ENCODE assay signal across 26 cellular contexts in genomic region chr18:61414116-61414515, GRCh38.
"Had no signal": no experiment of that assay in that cellular context is flagged by ENCODE, and none has a peak within 500 bp of the region (broad histone marks: within the 10 kb centered on the region; RNA-seq: fewer than 3 reads in every experiment).

No MANE protein-coding gene starts in this region.

- H3K9me3 ChIP-seq: Peyer's patch, SJSA1 had no signal

- H3K9me3 Mint-ChIP-seq: activated naive CD4-positive, alpha-beta T cell treated with anti-CD3 and anti-CD28 coated beads, Interleukin-2, amount 50 U/mL, for 72 hours; activated naive CD8-positive, alpha-beta T cell treated with anti-CD3 and anti-CD28 coated beads, Interleukin-2, amount 50 U/mL, for 24 hours; activated T-cell treated with anti-CD3 and anti-CD28 coated beads, Interleukin-2, amount 50 U/mL, for 24 hours; activated T-helper 1 cell treated with anti-CD3 and anti-CD28 coated beads, Interleukin-12 subunit alpha, Interleukin-12 subunit beta, Interleukin-2, Interleukin-4 antibody, amounts not matched to agents 30 ng/mL and 10 ng/mL and 1 ng/mL, durations not matched to agents 14 hours and 24 hours and 36 hours; T-helper 1 cell treated with Interleukin-12 subunit alpha and Interleukin-12 subunit beta and Interleukin-4 antibody, amounts not matched to agents 30 μg/mL and 1 μg/mL, for 36 hours had no signal

- H3K27me3 Mint-ChIP-seq: activated naive CD8-positive, alpha-beta T cell treated with anti-CD3 and anti-CD28 coated beads, Interleukin-2, amount 50 U/mL, for 24 hours; activated T-cell treated with anti-CD3 and anti-CD28 coated beads, Interleukin-2, amount 50 U/mL, for 24 hours had no signal

- H3K4me1 ChIP-seq: Peyer's patch, SJSA1 had no signal

- DNase-seq: activated CD4-positive, alpha-beta T cell treated with anti-CD3 and anti-CD28 coated beads for 48 hours; activated CD4-positive, alpha-beta T cell treated with anti-CD3 and anti-CD28 coated beads, Interleukin-2, amount 50 U/mL, for 4 hours; activated CD8-positive, alpha-beta T cell treated with anti-CD3 and anti-CD28 coated beads, Interleukin-2, amount 10 ng/mL, durations not matched to agents 7 days and 5 days; activated effector memory CD4-positive, alpha-beta T cell treated with anti-CD3 and anti-CD28 coated beads, Interleukin-2, amount 50 U/mL, for 16 hours; activated naive CD4-positive, alpha-beta T cell treated with Interleukin-2 at 50 U/mL for 16 hours; activated naive CD8-positive, alpha-beta T cell treated with anti-CD3 and anti-CD28 coated beads, Interleukin-2, amount 50 U/mL, for 24 hours; activated T-cell treated with anti-CD3 and anti-CD28 coated beads, Interleukin-2, amount 50 U/mL, for 24 hours; amniotic stem cell; brain microvascular endothelial cell; KG1; NCI-H1048; NCI-H146; NCI-H187 treated with DMSO at 0.1 percent for 48 hours; NCI-H2081 treated with DMSO at 0.1 percent for 48 hours; NCI-H446; NCI-H524; Peyer's patch; SHP77; SW 1271 had no signal

- H3K27ac ChIP-seq: brain microvascular endothelial cell, Peyer's patch, RWPE1, SJSA1 had no signal

- H3K27me3 ChIP-seq: brain microvascular endothelial cell, Peyer's patch, SJSA1 had no signal

- H3K4me3 Mint-ChIP-seq: activated CD8-positive, alpha-beta T cell treated with anti-CD3 and anti-CD28 coated beads, Interleukin-2, amount 10 ng/mL, durations not matched to agents 7 days and 5 days; activated naive CD8-positive, alpha-beta T cell treated with anti-CD3 and anti-CD28 coated beads, Interleukin-2, amount 50 U/mL, for 24 hours; activated T-cell treated with anti-CD3 and anti-CD28 coated beads, Interleukin-2, amount 50 U/mL, for 24 hours; activated T-helper 1 cell treated with anti-CD3 and anti-CD28 coated beads, Interleukin-12 subunit alpha, Interleukin-12 subunit beta, Interleukin-2, Interleukin-4 antibody, amounts not matched to agents 30 ng/mL and 10 ng/mL and 1 ng/mL, durations not matched to agents 14 hours and 24 hours and 36 hours; T-helper 1 cell treated with Interleukin-12 subunit alpha and Interleukin-12 subunit beta and Interleukin-4 antibody, amounts not matched to agents 30 μg/mL and 1 μg/mL, for 36 hours had no signal

- H3K4me1 Mint-ChIP-seq: activated naive CD8-positive, alpha-beta T cell treated with anti-CD3 and anti-CD28 coated beads, Interleukin-2, amount 50 U/mL, for 24 hours had no signal

- H3K27ac Mint-ChIP-seq: activated CD8-positive, alpha-beta T cell treated with anti-CD3 and anti-CD28 coated beads, Interleukin-2, amount 10 ng/mL, durations not matched to agents 7 days and 5 days; activated naive CD4-positive, alpha-beta T cell treated with anti-CD3 and anti-CD28 coated beads, Interleukin-2, amount 50 U/mL, for 72 hours; activated naive CD8-positive, alpha-beta T cell treated with anti-CD3 and anti-CD28 coated beads, Interleukin-2, amount 50 U/mL, for 24 hours; activated T-cell treated with anti-CD3 and anti-CD28 coated beads, Interleukin-2, amount 50 U/mL, for 24 hours; activated T-helper 1 cell treated with anti-CD3 and anti-CD28 coated beads, Interleukin-12 subunit alpha, Interleukin-12 subunit beta, Interleukin-2, Interleukin-4 antibody, amounts not matched to agents 30 ng/mL and 10 ng/mL and 1 ng/mL, durations not matched to agents 14 hours and 24 hours and 36 hours; T-helper 1 cell treated with Interleukin-12 subunit alpha and Interleukin-12 subunit beta and Interleukin-4 antibody, amounts not matched to agents 30 μg/mL and 1 μg/mL, for 36 hours had no signal

- ATAC-seq: activated CD4-positive, CD25-positive, alpha-beta regulatory T cell treated with anti-CD3 and anti-CD28 coated beads, Interleukin-2, amount 50 U/mL, for 24 hours; activated CD8-positive, alpha-beta T cell treated with anti-CD3 and anti-CD28 coated beads, Interleukin-2, amount 10 ng/mL, durations not matched to agents 7 days and 5 days; activated naive CD4-positive, alpha-beta T cell treated with anti-CD3 and anti-CD28 coated beads, Interleukin-2, amount 50 U/mL, for 72 hours; activated naive CD8-positive, alpha-beta T cell treated with anti-CD3 and anti-CD28 coated beads, Interleukin-2, amount 50 U/mL, for 24 hours; SK-N-SH treated with all-trans-retinoic acid at 6 μM for 48 hours had no signal

- H3K36me3 Mint-ChIP-seq: activated naive CD4-positive, alpha-beta T cell treated with anti-CD3 and anti-CD28 coated beads, Interleukin-2, amount 50 U/mL, for 72 hours had no signal

- H3K36me3 ChIP-seq: brain microvascular endothelial cell, Peyer's patch, SJSA1 had no signal

- H3K4me3 ChIP-seq: Peyer's patch, SJSA1 had no signal
